Comparison of ENCODE assay signal across 17 cellular contexts in genomic region chr1:1978690-1979481, GRCh38. TPM values are rescaled to one million over a fixed set of nuclear protein-coding genes. Genes with fewer than 3 reads are reported as not detected.
A peak's percentile ranks its signal among the peaks of the same experiment; 100 is the strongest.
DNase-seq lines count a peak whose midpoint lies in the region; ATAC-seq, FAIRE-seq and TF ChIP-seq lines count a peak whose summit lies in the region.
"Not testable (repeated sequence)": the region's sequence is repeated elsewhere in the genome, so short reads cannot be mapped to it uniquely, and the experiment has no call there.
"Had no signal": no experiment of that assay in that cellular context is flagged by ENCODE, and none has a peak within 500 bp of the region (broad histone marks: within the 10 kb centered on the region; RNA-seq: fewer than 3 reads in every experiment).

No MANE protein-coding gene starts in this region.

- H3K36me3 Mint-ChIP-seq in H9 (ENCODE audit: insufficient read depth in 1 of 3, low read depth in 3 of 3): peaks cover 0 to 11% (median 0%) of the 10 kb centered on the region in 3 experiments; a peak in 2 of 7 replicates
- H3K36me3 Mint-ChIP-seq in astrocyte (ENCODE audit: low read depth, unreplicated experiment); endothelial cell (ENCODE audit: low read depth, unreplicated experiment): not testable (repeated sequence)

- ATAC-seq in HepG2: not testable (repeated sequence)

- H4K91ac ChIP-seq in H9 (ENCODE audit: insufficient read length, low read depth, low read length): not testable (repeated sequence)
- peak overlapping the region; percentile 12 for H4K91ac ChIP-seq in neuronal stem cell (ENCODE audit: low read depth, low read length, poor library complexity)

- H3K4ac ChIP-seq in H9 (ENCODE audit: low read depth, low read length); neuronal stem cell (ENCODE audit: low read length): not testable (repeated sequence)

- not testable (repeated sequence) for H3K27ac ChIP-seq in H9 (ENCODE audit: insufficient read length, low read depth, low read length); astrocyte (ENCODE audit: low read depth, low read length); HepG2 (ENCODE audit: extremely low read length, insufficient read depth, low read length); neuronal stem cell (replicated peaks; ENCODE audit: low read length)

- WGBS in H9 (ENCODE audit: extremely low coverage, insufficient read length, low lambda C conversion rate): no CpG with 5 or more reads among the region's 51 CpGs
- 73% methylated on average over 49 of the region's 51 CpGs for WGBS in HepG2 (ENCODE audit: low lambda C conversion rate)
- no CpG with 5 or more reads among the region's 51 CpGs for WGBS in neuronal stem cell (ENCODE audit: extremely low coverage in 2 of 2, insufficient read length in 2 of 2, insufficient replicate concordance in 1 of 2), 2 donors

- not testable (repeated sequence) for H3T11ph ChIP-seq in H9 (ENCODE audit: low read length)

- H3K23me2 ChIP-seq in H9 (ENCODE audit: insufficient read length, low read depth, low read length, poor library complexity, severe bottlenecking): not testable (repeated sequence)

- H2AFZ ChIP-seq in H9 (ENCODE audit: low read length); astrocyte (ENCODE audit: low read depth, low read length); HepG2 (ENCODE audit: low read length); neuronal stem cell (ENCODE audit: low read length): not testable (repeated sequence)

- H3K56ac ChIP-seq in H9 (ENCODE audit: insufficient read length, low read depth, low read length): not testable (repeated sequence)

- not testable (repeated sequence) for H3K27me3 ChIP-seq in H9 (ENCODE audit: insufficient read depth, low read length); astrocyte (ENCODE audit: insufficient read depth, low read length); bronchial epithelial cell (ENCODE audit: control insufficient read depth, insufficient read depth, low read length)
- H3K27me3 ChIP-seq in HepG2 (ENCODE audit: control insufficient read depth in 1 of 2, insufficient read depth in 2 of 2, low read length in 2 of 2) (peaks cover 11 to 36% of the 10 kb centered on the region in 2 experiments; a peak in 4 of 5 replicates), neuronal stem cell (ENCODE audit: control insufficient read depth in 3 of 3, insufficient read depth in 3 of 3, low read depth in 1 of 3, low read length in 3 of 3) (peaks cover 0 to 14% (median 0%) of the 10 kb centered on the region in 3 experiments)

- not testable (repeated sequence) for H3K4me1 ChIP-seq in H9 (ENCODE audit: insufficient read depth, low read length); astrocyte (ENCODE audit: insufficient read depth, low read length); HepG2 (ENCODE audit: insufficient read depth, low read length); neuronal stem cell (ENCODE audit: control insufficient read depth in 2 of 2, insufficient read depth in 1 of 2, low read depth in 1 of 2, low read length in 2 of 2)

- peak overlapping the region in 2 of 3 experiments; percentile 64 to 76; a peak in 3 of 7 replicates for H3K27ac Mint-ChIP-seq in H9
- H3K27ac Mint-ChIP-seq in astrocyte (ENCODE audit: unreplicated experiment): peak overlapping the region; percentile 26
- H3K27ac Mint-ChIP-seq in endothelial cell (ENCODE audit: unreplicated experiment): not testable (repeated sequence)

- POLR2A ChIA-PET in HepG2 (lab: Yijun Ruan, JAX): not testable (repeated sequence)

- not testable (repeated sequence) for H2BK15ac ChIP-seq in H9 (ENCODE audit: low read depth, low read length)
- H2BK15ac ChIP-seq in neuronal stem cell (ENCODE audit: low read length): peak overlapping the region; percentile 19

- not testable (repeated sequence) for H3K4me1 Mint-ChIP-seq in H9; astrocyte (ENCODE audit: low read depth, unreplicated experiment); endothelial cell (ENCODE audit: unreplicated experiment)

- not testable (repeated sequence) for H3K18ac ChIP-seq in H9 (ENCODE audit: insufficient read length, low read depth, low read length); neuronal stem cell (ENCODE audit: low read length)

- H3K23ac ChIP-seq in H9 (ENCODE audit: insufficient read length, low read depth, low read length): not testable (repeated sequence)
- H3K23ac ChIP-seq in neuronal stem cell (ENCODE audit: low read depth, low read length, poor library complexity): peak overlapping the region; percentile 50

- H3K79me1 ChIP-seq in H9 (ENCODE audit: insufficient read depth, low read depth, low read length, poor library complexity, severe bottlenecking); neuronal stem cell (ENCODE audit: low read depth, low read length): not testable (repeated sequence)

- H4K5ac ChIP-seq in H9 (ENCODE audit: insufficient read length, low read depth, low read length): peak overlapping the region; percentile 23

- not testable (repeated sequence) for TF ChIP-seq EP300 in Ishikawa (IDR thresholded peaks at IDR 0.05; ENCODE audit: borderline replicate concordance); HepG2 (IDR thresholded peaks at IDR 0.05; ENCODE audit: low read depth in 2 of 2, low read length in 2 of 2); HepG2 (CRISPR knock-in tag; IDR thresholded peaks at IDR 0.05; ENCODE audit: borderline replicate concordance)

- TF ChIP-seq RAD21 in Ishikawa (IDR thresholded peaks at IDR 0.05; ENCODE audit: low read depth); HepG2 (CRISPR knock-in tag; IDR thresholded peaks at IDR 0.05): not testable (repeated sequence)

- H3K14ac ChIP-seq in H9 (ENCODE audit: insufficient read depth, low read length); neuronal stem cell (ENCODE audit: low read length): not testable (repeated sequence)

- not testable (repeated sequence) for H3K79me2 ChIP-seq in H9 (ENCODE audit: insufficient read depth, low read length); astrocyte (ENCODE audit: insufficient read depth, low read length); HepG2 (ENCODE audit: insufficient read depth, low read length)

- CTCF ChIA-PET in HepG2 (lab: Yijun Ruan, JAX; ENCODE audit: low intra/inter-chr PET ratio, low total read pairs): not testable (repeated sequence)

- not testable (repeated sequence) for H3K4me3 ChIP-seq in astrocyte (ENCODE audit: insufficient read depth, low read depth, low read length); bronchial epithelial cell (ENCODE audit: low read depth, low read length); HepG2 (replicated peaks in 1 of 3; ENCODE audit: insufficient read depth in 1 of 3, low read depth in 2 of 3, low read length in 3 of 3)
- H3K4me3 ChIP-seq in neuronal stem cell (ENCODE audit: low read length in 2 of 2): peak overlapping the region in 1 of 2 donors; percentile 66

- not testable (repeated sequence) for TF ChIP-seq POLR2A in HepG2 (IDR thresholded peaks at IDR 0.05; ENCODE audit: insufficient read depth in 1 of 2, low read depth in 2 of 2, low read length in 2 of 2)

- not testable (repeated sequence) for DNase-seq in H9; astrocyte (ENCODE audit: low read depth); bronchial epithelial cell (ENCODE audit: low read depth); endothelial cell (ENCODE audit: low spot score); HepG2 (ENCODE audit: low spot score); neuronal stem cell (ENCODE audit: low spot score); urothelium cell line (ENCODE audit: low spot score)

- H2AK5ac ChIP-seq in H9 (ENCODE audit: insufficient read length, low read length): not testable (repeated sequence)
- H2AK5ac ChIP-seq in neuronal stem cell (ENCODE audit: low read depth, low read length): peak overlapping the region; percentile 81

- not testable (repeated sequence) for H3K4me2 ChIP-seq in H9 (ENCODE audit: insufficient read depth, insufficient read length, low read length); astrocyte (ENCODE audit: low read length); HepG2 (ENCODE audit: low read depth, low read length); neuronal stem cell (ENCODE audit: insufficient read depth, low read length, poor library complexity, severe bottlenecking)

- TF ChIP-seq CTCF in H9 (conservative IDR thresholded peaks at IDR 0.05); astrocyte (IDR thresholded peaks at IDR 0.05; ENCODE audit: insufficient read depth, low read depth, low read length); bronchial epithelial cell (IDR thresholded peaks at IDR 0.05; ENCODE audit: insufficient read depth, low read length, severe bottlenecking); endothelial cell (IDR thresholded peaks at IDR 0.05; ENCODE audit: unreplicated experiment); HepG2 (CRISPR knock-in tag; IDR thresholded peaks at IDR 0.05): not testable (repeated sequence)

- H2BK5ac ChIP-seq in H9 (ENCODE audit: insufficient read length, low read length); neuronal stem cell (ENCODE audit: low read length): not testable (repeated sequence)

- not testable (repeated sequence) for H3K9me3 ChIP-seq in H9 (ENCODE audit: control insufficient read depth, low read depth, low read length); astrocyte (ENCODE audit: insufficient read depth, low read depth, low read length); HepG2 (ENCODE audit: low read length)
- peaks cover 5 to 11% of the 10 kb centered on the region in 2 donors for H3K9me3 ChIP-seq in neuronal stem cell (replicated peaks in 1 of 2; ENCODE audit: control insufficient read depth in 2 of 2, insufficient read depth in 1 of 2, low read depth in 1 of 2, low read length in 2 of 2)

- peaks cover 16 to 20% of the 10 kb centered on the region in 2 experiments for H3K9me3 Mint-ChIP-seq in H9
- H3K9me3 Mint-ChIP-seq in astrocyte (ENCODE audit: unreplicated experiment): peaks cover 13% of the 10 kb centered on the region
- not testable (repeated sequence) for H3K9me3 Mint-ChIP-seq in endothelial cell (ENCODE audit: unreplicated experiment)

- H4K20me1 ChIP-seq in H9 (ENCODE audit: control insufficient read depth, insufficient read depth, insufficient read length); astrocyte (ENCODE audit: insufficient read depth, low read length); HepG2 (ENCODE audit: insufficient read depth, low read length): not testable (repeated sequence)

- H3K4me3 Mint-ChIP-seq in H9; astrocyte (ENCODE audit: unreplicated experiment): not testable (repeated sequence)
- H3K4me3 Mint-ChIP-seq in endothelial cell (ENCODE audit: unreplicated experiment): peak overlapping the region; percentile 29

- H2BK12ac ChIP-seq in H9 (ENCODE audit: insufficient read length, low read depth, low read length): not testable (repeated sequence)
- H2BK12ac ChIP-seq in neuronal stem cell (ENCODE audit: low read length): peak overlapping the region; percentile 94

- H3K9ac ChIP-seq in H9 (ENCODE audit: extremely low read depth, insufficient read length, low read length); astrocyte (ENCODE audit: low read length); HepG2 (ENCODE audit: insufficient read depth, low read depth, low read length); neuronal stem cell (ENCODE audit: low read depth, low read length, poor library complexity): not testable (repeated sequence)

- intact Hi-C loops in HepG2 (cut with micrococcal nuclease; ENCODE audit: unreplicated experiment): not testable (repeated sequence)

- FAIRE-seq in astrocyte (lab: Jason Lieb, UNC); HepG2 (lab: Jason Lieb, UNC): not testable (repeated sequence)
- FAIRE-seq in bronchial epithelial cell (lab: Jason Lieb, UNC): peak; percentile 73
- FAIRE-seq in urothelium cell line (lab: Jason Lieb, UNC): peak; percentile 92

- not testable (repeated sequence) for H3K36me3 ChIP-seq in astrocyte (ENCODE audit: insufficient read depth, low read length); bronchial epithelial cell (ENCODE audit: control insufficient read depth, insufficient read depth, low read length); HepG2 (replicated peaks in 1 of 2; ENCODE audit: control insufficient read depth in 1 of 2, insufficient read depth in 2 of 2, low read length in 2 of 2); neuronal stem cell (replicated peaks in 1 of 2; ENCODE audit: control insufficient read depth in 2 of 2, insufficient read depth in 2 of 2, low read length in 2 of 2)

- peak overlapping the region; percentile 7 for H4K8ac ChIP-seq in H9 (replicated peaks; ENCODE audit: insufficient read length, low read depth, low read length)
- not testable (repeated sequence) for H4K8ac ChIP-seq in neuronal stem cell (ENCODE audit: low read depth, low read length)

- not testable (repeated sequence) for H2BK20ac ChIP-seq in H9 (ENCODE audit: low read depth, low read length, poor library complexity, severe bottlenecking)

- not testable (repeated sequence) for BruUV-seq in HepG2 (replicated peaks; lab: Mats Ljungman, UMichigan)

- in situ Hi-C loops in HepG2 (cut with HindIII; ENCODE audit: extremely low pct_ligation_motif_present, low pct_unique_long_range_greater_than_20kb): not testable (repeated sequence)

- not testable (repeated sequence) for H2BK120ac ChIP-seq in H9 (ENCODE audit: low read depth, low read length, poor library complexity, severe bottlenecking); neuronal stem cell (ENCODE audit: low read depth, low read length)

- H3K27me3 Mint-ChIP-seq in H9 (ENCODE audit: low read depth): not testable (repeated sequence)
- H3K27me3 Mint-ChIP-seq in astrocyte (ENCODE audit: low read depth, unreplicated experiment) (peaks cover 33% of the 10 kb centered on the region), endothelial cell (ENCODE audit: unreplicated experiment) (peaks cover 27% of the 10 kb centered on the region)

RNA-seq across cellular contexts. Expression of gene CFAP74, which starts 24.7 kb away (rescaled TPM):
- total RNA-seq in H9 (2021): 0.28 and 0.44 TPM in 2 replicates
- total RNA-seq in astrocyte: not detected in 2 replicates
- total RNA-seq in bronchial epithelial cell: not detected in 2 replicates
- not detected for total RNA-seq in endothelial cell (ENCODE audit: unreplicated experiment)
- 0.27 TPM in 1 of 2 replicates, not detected in the other for total RNA-seq in HepG2 (2016; rRNA removed; fragmentation: Illumina TruSeq; extraction: Trizol)
- 0.09 TPM in 1 of 2 replicates, not detected in the other for total RNA-seq in HepG2 (2016; cell fraction: cytosol; rRNA removed; fragmentation: Illumina TruSeq; extraction: Trizol; ENCODE audit: low read depth)
- 0.09 and 0.10 TPM in 2 replicates for total RNA-seq in HepG2 (2016; cell fraction: insoluble cytoplasmic fraction; rRNA removed; fragmentation: Illumina TruSeq; extraction: Trizol)
- 0.07 and 0.09 TPM in 2 replicates for total RNA-seq in HepG2 (2016; cell fraction: membrane; rRNA removed; fragmentation: Illumina TruSeq; extraction: Trizol)
- 0.28 and 0.66 TPM in 2 replicates for total RNA-seq in HepG2 (2016; cell fraction: nucleus; rRNA removed; fragmentation: Illumina TruSeq; extraction: Trizol)
- 0.57 and 0.62 TPM in 2 replicates for polyA plus RNA-seq in HepG2 (2011; rRNA removed)
- polyA plus RNA-seq in HepG2 (2011; cell fraction: cytosol; rRNA removed): 0.13 TPM in 2 replicates
- 4.1 and 5.0 TPM in 2 replicates for polyA plus RNA-seq in HepG2 (2011; cell fraction: nucleus; rRNA removed)
- polyA plus RNA-seq in HepG2 (2012): 0.67 and 2.1 TPM in 2 replicates
- 0.05 TPM in 1 of 2 replicates, not detected in the other for polyA plus RNA-seq in HepG2 (2016; cell fraction: cytosol; fragmentation: Illumina TruSeq; extraction: Trizol; ENCODE audit: low read depth)
- polyA plus RNA-seq in HepG2 (2016; cell fraction: insoluble cytoplasmic fraction; fragmentation: Illumina TruSeq; extraction: Trizol; ENCODE audit: low read depth): 0.08 and 0.10 TPM in 2 replicates
- polyA plus RNA-seq in HepG2 (2016; cell fraction: membrane; fragmentation: Illumina TruSeq; extraction: Trizol; ENCODE audit: low read depth): 0.11 TPM in 1 of 2 replicates, not detected in the other
- 0.48 and 0.64 TPM in 2 replicates for polyA plus RNA-seq in HepG2 (2016; cell fraction: nucleus; fragmentation: Illumina TruSeq; extraction: Trizol; ENCODE audit: insufficient read depth, low read depth)
- polyA minus RNA-seq in HepG2 (2011; rRNA and poly(A)+ RNA removed; ENCODE audit: low replicate concordance): 0.56 TPM in 1 of 2 replicates, not detected in the other
- polyA minus RNA-seq in HepG2 (2011; cell fraction: cytosol; rRNA and poly(A)+ RNA removed): 0.20 TPM in 1 of 2 replicates, not detected in the other
- 0.77 and 0.99 TPM in 2 replicates for polyA minus RNA-seq in HepG2 (2011; cell fraction: nucleus; rRNA and poly(A)+ RNA removed)
- polyA plus RNA-seq in neuronal stem cell (2013, experiment 1 of 2): 0.31 TPM
- polyA plus RNA-seq in neuronal stem cell (2013, experiment 2 of 2): 0.22 TPM
- total RNA-seq: A673; CD4-positive, alpha-beta memory T cell; CD4-positive, CD25-positive, alpha-beta regulatory T cell; CD8-positive, alpha-beta memory T cell; Daoy; G401; GM12878 had no signal
- polyA plus RNA-seq: AG04450; CD14-positive monocyte; CD4-positive, alpha-beta memory T cell; CD4-positive, CD25-positive, alpha-beta regulatory T cell; CD8-positive, alpha-beta memory T cell had no signal

RNA-seq across cellular contexts. Expression of gene GABRD, which starts 40.3 kb away (rescaled TPM):
- total RNA-seq in H9 (2021) (0.59 and 0.83 TPM in 2 replicates), astrocyte (not detected in 2 replicates), bronchial epithelial cell (not detected in 2 replicates), endothelial cell (ENCODE audit: unreplicated experiment) (0.64 TPM), HepG2 (2016; rRNA removed; fragmentation: Illumina TruSeq; extraction: Trizol) (not detected in 2 replicates)
- not detected in 2 replicates for total RNA-seq in HepG2 (2016; cell fraction: cytosol; rRNA removed; fragmentation: Illumina TruSeq; extraction: Trizol; ENCODE audit: low read depth)
- not detected in 2 replicates for total RNA-seq in HepG2 (2016; cell fraction: insoluble cytoplasmic fraction; rRNA removed; fragmentation: Illumina TruSeq; extraction: Trizol)
- not detected in 2 replicates for total RNA-seq in HepG2 (2016; cell fraction: membrane; rRNA removed; fragmentation: Illumina TruSeq; extraction: Trizol)
- total RNA-seq in HepG2 (2016; cell fraction: nucleus; rRNA removed; fragmentation: Illumina TruSeq; extraction: Trizol): not detected in 2 replicates
- 0.22 TPM in 1 of 2 replicates, not detected in the other for polyA plus RNA-seq in HepG2 (2011; rRNA removed)
- polyA plus RNA-seq in HepG2 (2011; cell fraction: cytosol; rRNA removed): 0.09 TPM in 1 of 2 replicates, not detected in the other
- polyA plus RNA-seq in HepG2 (2011; cell fraction: nucleus; rRNA removed): 0.08 TPM in 1 of 2 replicates, not detected in the other
- not detected in 2 replicates for polyA plus RNA-seq in HepG2 (2012)
- not detected in 2 replicates for polyA plus RNA-seq in HepG2 (2016; cell fraction: cytosol; fragmentation: Illumina TruSeq; extraction: Trizol; ENCODE audit: low read depth)
- polyA plus RNA-seq in HepG2 (2016; cell fraction: insoluble cytoplasmic fraction; fragmentation: Illumina TruSeq; extraction: Trizol; ENCODE audit: low read depth): not detected in 2 replicates
- polyA plus RNA-seq in HepG2 (2016; cell fraction: membrane; fragmentation: Illumina TruSeq; extraction: Trizol; ENCODE audit: low read depth): not detected in 2 replicates
- polyA plus RNA-seq in HepG2 (2016; cell fraction: nucleus; fragmentation: Illumina TruSeq; extraction: Trizol; ENCODE audit: insufficient read depth, low read depth): not detected in 2 replicates
- polyA minus RNA-seq in HepG2 (2011; rRNA and poly(A)+ RNA removed; ENCODE audit: low replicate concordance): 0.51 TPM in 1 of 2 replicates, not detected in the other
- polyA minus RNA-seq in HepG2 (2011; cell fraction: cytosol; rRNA and poly(A)+ RNA removed): not detected in 2 replicates
- not detected in 2 replicates for polyA minus RNA-seq in HepG2 (2011; cell fraction: nucleus; rRNA and poly(A)+ RNA removed)
- polyA plus RNA-seq in neuronal stem cell (2013, experiment 1 of 2): 0.08 TPM
- polyA plus RNA-seq in neuronal stem cell (2013, experiment 2 of 2): 0.04 TPM
- total RNA-seq: A673; CD4-positive, alpha-beta memory T cell; CD8-positive, alpha-beta memory T cell; Daoy; GM12878 had no signal
- polyA plus RNA-seq: AG04450; CD14-positive monocyte; CD4-positive, alpha-beta memory T cell; CD4-positive, CD25-positive, alpha-beta regulatory T cell; CD8-positive, alpha-beta memory T cell; GM12878 had no signal

RNA-seq across cellular contexts. Expression of gene TMEM52, which starts 59.8 kb away (rescaled TPM):
- total RNA-seq in H9 (2021) (9.6 and 11.3 TPM in 2 replicates), astrocyte (0.84 and 1.4 TPM in 2 replicates), bronchial epithelial cell (1.4 and 1.6 TPM in 2 replicates), endothelial cell (ENCODE audit: unreplicated experiment) (0.92 TPM), HepG2 (2016; rRNA removed; fragmentation: Illumina TruSeq; extraction: Trizol) (12.9 and 18.7 TPM in 2 replicates)
- 49.1 and 56.2 TPM in 2 replicates for total RNA-seq in HepG2 (2016; cell fraction: cytosol; rRNA removed; fragmentation: Illumina TruSeq; extraction: Trizol; ENCODE audit: low read depth)
- total RNA-seq in HepG2 (2016; cell fraction: insoluble cytoplasmic fraction; rRNA removed; fragmentation: Illumina TruSeq; extraction: Trizol): 9.2 and 18.5 TPM in 2 replicates
- 52.4 and 62.3 TPM in 2 replicates for total RNA-seq in HepG2 (2016; cell fraction: membrane; rRNA removed; fragmentation: Illumina TruSeq; extraction: Trizol)
- total RNA-seq in HepG2 (2016; cell fraction: nucleus; rRNA removed; fragmentation: Illumina TruSeq; extraction: Trizol): 7.7 and 11.9 TPM in 2 replicates
- 13.2 and 15.3 TPM in 2 replicates for polyA plus RNA-seq in HepG2 (2011; rRNA removed)
- 12.8 and 25.5 TPM in 2 replicates for polyA plus RNA-seq in HepG2 (2011; cell fraction: cytosol; rRNA removed)
- 29.4 and 36.3 TPM in 2 replicates for polyA plus RNA-seq in HepG2 (2011; cell fraction: nucleus; rRNA removed)
- polyA plus RNA-seq in HepG2 (2012): 6.6 and 7.8 TPM in 2 replicates
- polyA plus RNA-seq in HepG2 (2016; cell fraction: cytosol; fragmentation: Illumina TruSeq; extraction: Trizol; ENCODE audit: low read depth): 77.9 and 88.5 TPM in 2 replicates
- 13.6 and 17.5 TPM in 2 replicates for polyA plus RNA-seq in HepG2 (2016; cell fraction: insoluble cytoplasmic fraction; fragmentation: Illumina TruSeq; extraction: Trizol; ENCODE audit: low read depth)
- 69.4 and 73.4 TPM in 2 replicates for polyA plus RNA-seq in HepG2 (2016; cell fraction: membrane; fragmentation: Illumina TruSeq; extraction: Trizol; ENCODE audit: low read depth)
- 21.1 and 21.2 TPM in 2 replicates for polyA plus RNA-seq in HepG2 (2016; cell fraction: nucleus; fragmentation: Illumina TruSeq; extraction: Trizol; ENCODE audit: insufficient read depth, low read depth)
- 1.1 and 27.0 TPM in 2 replicates for polyA minus RNA-seq in HepG2 (2011; rRNA and poly(A)+ RNA removed; ENCODE audit: low replicate concordance)
- polyA minus RNA-seq in HepG2 (2011; cell fraction: cytosol; rRNA and poly(A)+ RNA removed): 7.6 and 7.8 TPM in 2 replicates
- 2.3 and 2.6 TPM in 2 replicates for polyA minus RNA-seq in HepG2 (2011; cell fraction: nucleus; rRNA and poly(A)+ RNA removed)
- 7.3 TPM for polyA plus RNA-seq in neuronal stem cell (2013, experiment 1 of 2)
- polyA plus RNA-seq in neuronal stem cell (2013, experiment 2 of 2): 7.1 TPM
- polyA plus RNA-seq: CD14-positive monocyte; CD4-positive, alpha-beta memory T cell had no signal
